In genomic region chr16:14658063-14658462, GRCh38 we compare ENCODE assay signal across 9 cellular contexts. TPM values are rescaled to one million over a fixed set of nuclear protein-coding genes. Genes with fewer than 3 reads are reported as not detected.
DNase-seq lines count a peak whose midpoint lies in the region; ATAC-seq, FAIRE-seq and TF ChIP-seq lines count a peak whose summit lies in the region.
"Had no signal": no experiment of that assay in that cellular context is flagged by ENCODE, and none has a peak within 500 bp of the region (broad histone marks: within the 10 kb centered on the region; RNA-seq: fewer than 3 reads in every experiment).

No MANE protein-coding gene starts in this region.

- DNase-seq in Caki2 (ENCODE audit: low read depth), result peak; percentile 91
- peak; percentile 83 for DNase-seq in Karpas-422
- DNase-seq in epithelial cell of esophagus (ENCODE audit: low read depth), result peak; percentile 36
- no peak for DNase-seq in thyroid gland
- no peak for DNase-seq in adrenal gland
- DNase-seq in NCI-H2196 (lab: John Stamatoyannopoulos, UW; ENCODE audit: unreplicated experiment), result no peak
- no peak for DNase-seq in pancreas

- H2AFZ ChIP-seq in Karpas-422 (ENCODE audit: low read length), result no peak overlapping the region

- H3K4me2 ChIP-seq in Karpas-422 (ENCODE audit: low read depth, low read length, poor library complexity, severe bottlenecking), result peak overlapping the region; percentile 46

- TF ChIP-seq POLR2A in thyroid gland (IDR thresholded peaks at IDR 0.05), result no peak
- no peak for TF ChIP-seq POLR2A in adrenal gland (IDR thresholded peaks at IDR 0.05)

- FAIRE-seq in pancreas (lab: Jason Lieb, UNC), result no peak

- TF ChIP-seq CTCF in epithelial cell of esophagus (IDR thresholded peaks at IDR 0.05; ENCODE audit: insufficient read depth, low read depth, low read length, missing control alignments), result no peak
- TF ChIP-seq CTCF in thyroid gland (IDR thresholded peaks at IDR 0.05), result no peak
- TF ChIP-seq CTCF in adrenal gland (IDR thresholded peaks at IDR 0.05), result no peak
- TF ChIP-seq CTCF in pancreas (IDR thresholded peaks at IDR 0.05), result no peak

- H3K9me3 ChIP-seq in Karpas-422 (ENCODE audit: low read length) (no peaks in the 10 kb centered on the region), thyroid gland (no peaks in the 10 kb centered on the region), adrenal gland (replicated peaks in 1 of 3) (no peaks in the 10 kb centered on the region), pancreas (no peaks in the 10 kb centered on the region)

- peak overlapping the region; percentile 60 for H3K9ac ChIP-seq in Karpas-422 (ENCODE audit: low read length)

- H3K27ac ChIP-seq in Karpas-422 (ENCODE audit: low read length), result peak overlapping the region; percentile 89
- no peak overlapping the region for H3K27ac ChIP-seq in thyroid gland
- no peak overlapping the region for H3K27ac ChIP-seq in adrenal gland
- no peak overlapping the region for H3K27ac ChIP-seq in pancreas

- H3K36me3 ChIP-seq in Karpas-422 (ENCODE audit: insufficient read depth, low read length), result peaks cover 23% of the 10 kb centered on the region
- peaks cover 28 to 43% of the 10 kb centered on the region in 2 donors for H3K36me3 ChIP-seq in thyroid gland
- peaks cover 0 to 72% of the 10 kb centered on the region in 2 donors for H3K36me3 ChIP-seq in adrenal gland (replicated peaks in 1 of 2)
- peaks cover 6 to 42% (median 12%) of the 10 kb centered on the region in 3 donors for H3K36me3 ChIP-seq in pancreas

- intact Hi-C loops in thyroid gland (cut with DNase I), result no loop called here
- intact Hi-C loops in adrenal gland (cut with DNase I), result no loop called here
- intact Hi-C loops in pancreas (cut with DNase I), result no loop called here

- WGBS in thyroid gland, 2 donors, result 90% methylated on average over 2 of the region's 2 CpGs
- WGBS in adrenal gland, 4 donors, result 86 to 97% (median 93%) methylated on average over 2 of the region's 2 CpGs
- 87 to 90% methylated on average over 2 of the region's 2 CpGs for WGBS in pancreas, 2 donors

- in situ Hi-C loops in Caki2 (cut with HindIII; ENCODE audit: low pct_unique_long_range_greater_than_20kb, low sequenced_read_pairs), result no loop called here

- no peaks in the 10 kb centered on the region for H3K9me2 ChIP-seq in Karpas-422 (replicated peaks; ENCODE audit: insufficient read depth, low read length)

- ATAC-seq in GM19455 (IDR thresholded peaks at IDR 0.05; ENCODE audit: unreplicated experiment) (peak; percentile 64), pancreas (no peak)

- H3K4me3 ChIP-seq in Karpas-422 (ENCODE audit: low read length) (peak overlapping the region; percentile 31; the same call in 1 of the 2 replicates), epithelial cell of esophagus (ENCODE audit: low read length) (no peak overlapping the region), thyroid gland (replicated peaks in 1 of 3) (no peak overlapping the region), adrenal gland (no peak overlapping the region), pancreas (no peak overlapping the region)
- H3K4me3 ChIP-seq: lung had no signal

- H3K79me2 ChIP-seq in Karpas-422 (ENCODE audit: low read length), result no peaks in the 10 kb centered on the region

- peaks cover 13% of the 10 kb centered on the region for H3K4me1 ChIP-seq in Karpas-422 (ENCODE audit: low read length)
- peaks cover 5 to 6% of the 10 kb centered on the region in 2 donors for H3K4me1 ChIP-seq in thyroid gland
- H3K4me1 ChIP-seq in adrenal gland (replicated peaks in 1 of 2), result no peaks in the 10 kb centered on the region
- H3K4me1 ChIP-seq in pancreas, result no peaks in the 10 kb centered on the region

- H3K27me3 ChIP-seq in Karpas-422 (ENCODE audit: low read length) (no peaks in the 10 kb centered on the region), thyroid gland (no peaks in the 10 kb centered on the region), adrenal gland (no peaks in the 10 kb centered on the region), pancreas (no peaks in the 10 kb centered on the region)

- no peaks in the 10 kb centered on the region for H4K20me1 ChIP-seq in Karpas-422 (ENCODE audit: insufficient read depth, low read depth, low read length)

RNA-seq across cellular contexts. Expression of gene BFAR, which starts 25.3 kb away (rescaled TPM):
- 163 and 167 TPM in 2 replicates for total RNA-seq in Caki2 (2014; rRNA removed; shearing (Covaris generic); ENCODE audit: low replicate concordance)
- total RNA-seq in Karpas-422 (2014; rRNA removed; shearing (Covaris generic); ENCODE audit: low replicate concordance), result 45.5 and 55.8 TPM in 2 replicates
- total RNA-seq in thyroid gland, result 100 to 1,000 TPM in 1 of 4 donors, 10 to 100 TPM in 3; 56.4 to 104 (median 83.1) TPM
- 10 to 100 TPM; 43.6 to 75.8 (median 59.4) TPM for total RNA-seq in adrenal gland
- 10 to 100 TPM; 20.3 to 51.3 (median 33.5) TPM for polyA plus RNA-seq in adrenal gland
- total RNA-seq in pancreas, result 10 to 100 TPM; 35.6 to 55.6 (median 44.9) TPM
- 10 to 100 TPM; 26.6 to 26.7 TPM for polyA plus RNA-seq in pancreas

RNA-seq across cellular contexts. Expression of gene PARN, which starts 28.0 kb away (rescaled TPM):
- total RNA-seq in Caki2 (2014; rRNA removed; shearing (Covaris generic); ENCODE audit: low replicate concordance), result 12.9 and 25.9 TPM in 2 replicates
- total RNA-seq in Karpas-422 (2014; rRNA removed; shearing (Covaris generic); ENCODE audit: low replicate concordance), result 51.1 and 90.9 TPM in 2 replicates
- 100 to 1,000 TPM in 2 of 4 donors, 10 to 100 TPM in 2; 69.8 to 214 (median 120) TPM for total RNA-seq in thyroid gland
- total RNA-seq in adrenal gland, result 100 to 1,000 TPM in 1 of 8 donors, 10 to 100 TPM in 7; 30.8 to 121 (median 36.8) TPM
- polyA plus RNA-seq in adrenal gland, result 10 to 100 TPM; 11.7 to 60.2 (median 15.1) TPM
- total RNA-seq in pancreas, result 10 to 100 TPM; 13.5 to 19.6 (median 15.3) TPM
- 10 to 100 TPM in 1 of 2 donors, 1 to 10 TPM in 1; 8.3 to 13.5 TPM for polyA plus RNA-seq in pancreas

RNA-seq across cellular contexts. Expression of gene PLA2G10, which starts 36.0 kb away (rescaled TPM):
- not detected in 2 replicates for total RNA-seq in Caki2 (2014; rRNA removed; shearing (Covaris generic); ENCODE audit: low replicate concordance)
- not detected in 2 replicates for total RNA-seq in Karpas-422 (2014; rRNA removed; shearing (Covaris generic); ENCODE audit: low replicate concordance)
- total RNA-seq in thyroid gland (not detected), adrenal gland (not detected), pancreas (1 to 10 TPM; 1.2 to 6.5 (median 2.9) TPM)
- polyA plus RNA-seq in adrenal gland (not detected), pancreas (1 to 10 TPM; 1.1 to 2.2 TPM)

RNA-seq across cellular contexts. Expression of gene NPIPA3, which starts 45.1 kb away (rescaled TPM):
- total RNA-seq in Caki2 (2014; rRNA removed; shearing (Covaris generic); ENCODE audit: low replicate concordance), result 0.74 TPM in 1 of 2 replicates, not detected in the other
- total RNA-seq in Karpas-422 (2014; rRNA removed; shearing (Covaris generic); ENCODE audit: low replicate concordance), result not detected in 2 replicates
- total RNA-seq in thyroid gland (1 to 10 TPM in 3 of 4 donors, not detected in 1; 1.2 TPM), adrenal gland (1 to 10 TPM in 6 of 8 donors, under 1 TPM in 1, not detected in 1; 0.60 to 6.0 (median 2.4) TPM), pancreas (1 to 10 TPM in 3 of 6 donors, under 1 TPM in 3; 0.70 to 6.7 (median 0.92) TPM)
- polyA plus RNA-seq in adrenal gland (1 to 10 TPM in 2 of 3 donors, under 1 TPM in 1; 0.73 to 8.1 (median 6.5) TPM), pancreas (1 to 10 TPM; 1.9 to 2.2 TPM)

Comparison
In these comparisons a context has a peak if more than half of its experiments do, and no peak if none do; other contexts are left out.
1. DNase-seq: peak in Caki2 (single experiment), Karpas-422 (single experiment) and epithelial cell of esophagus (single experiment); none in thyroid gland (0 of 2), adrenal gland (0 of 7), NCI-H2196 (single experiment) and pancreas (0 of 6).